ENCODE assay signal across 9 cellular contexts in genomic region chr6:38802497-38802896, GRCh38.
"Had no signal": no experiment of that assay in that cellular context is flagged by ENCODE, and none has a peak within 500 bp of the region (broad histone marks: within the 10 kb centered on the region; RNA-seq: fewer than 3 reads in every experiment).

No MANE protein-coding gene starts in this region.

- H3K27ac ChIP-seq: GM23248, HL-60 had no signal

- H3K4me3 ChIP-seq: GM23248, HAP-1 had no signal

- H3K4me1 ChIP-seq: HAP-1 had no signal

- H3K36me3 ChIP-seq: HAP-1 had no signal

- H3K9ac ChIP-seq: GM23248 had no signal

- H3K9me3 ChIP-seq: HAP-1 had no signal

- H2AFZ ChIP-seq: GM23248 had no signal

- FAIRE-seq: HepG2 had no signal

- DNase-seq: GM23248, GOT3, H7, HFFc6, KG1 had no signal

- ATAC-seq: HCT116, HepG2 had no signal
